ENCODE assay signal across 19 cellular contexts in genomic region chr2:226874749-226875148, GRCh38. TPM values are rescaled to one million over a fixed set of nuclear protein-coding genes. Genes with fewer than 3 reads are reported as not detected.
DNase-seq lines count a peak whose midpoint lies in the region; ATAC-seq, FAIRE-seq and TF ChIP-seq lines count a peak whose summit lies in the region.
"Had no signal": no experiment of that assay in that cellular context is flagged by ENCODE, and none has a peak within 500 bp of the region (broad histone marks: within the 10 kb centered on the region; RNA-seq: fewer than 3 reads in every experiment).

No MANE protein-coding gene starts in this region.

- ATAC-seq in GM19395 (IDR thresholded peaks at IDR 0.05; ENCODE audit: unreplicated experiment) (peak; percentile 0), naive B cell (ENCODE audit: low read depth in 2 of 2) (no peak), HG03521 (IDR thresholded peaks at IDR 0.05; ENCODE audit: unreplicated experiment) (no peak), HG03280 (IDR thresholded peaks at IDR 0.05; ENCODE audit: unreplicated experiment) (no peak)
- ATAC-seq: K562, Right ventricle myocardium inferior had no signal

- DNase-seq in CD14-positive monocyte (ENCODE audit: low spot score) (no peak), naive B cell (no peak), HTR-8/SVneo (ENCODE audit: insufficient read length, low spot score) (no peak), activated gamma-delta T cell treated with Interleukin-2 at 50 U/mL for 16 hours (no peak)
- DNase-seq: DMS79 treated with DMSO at 0.1 percent for 48 hours; HCEC 1CT; NCI-H1092 treated with DMSO at 0.1 percent for 48 hours; NCI-H2081; NCI-H2171 treated with DMSO at 0.1 percent for 48 hours; NCI-H446; NCI-H526 treated with DMSO at 0.1 percent for 48 hours; NK-92 treated with Interleukin-12 subunit alpha and Interleukin-12 subunit beta, amount 100 ng/mL, for 24 hours had no signal

- no peak for TF ChIP-seq CTCF in CD14-positive monocyte (IDR thresholded peaks at IDR 0.05)

- intact Hi-C loops in CD14-positive monocyte (cut with micrococcal nuclease) = no loop called here
- intact Hi-C loops in dendritic cell treated with granulocyte-macrophage colony-stimulating factor and Interleukin-4, amounts not matched to agents 40 ng/mL and 50 ng/mL, for 4 days (cut with micrococcal nuclease) = no loop called here

- H3K36me3 Mint-ChIP-seq in CD14-positive monocyte (peaks cover 23 to 36% of the 10 kb centered on the region in 2 donors), naive B cell (peaks cover 17 to 28% of the 10 kb centered on the region in 2 donors)
- peaks cover 31% of the 10 kb centered on the region for H3K36me3 Mint-ChIP-seq in dendritic cell treated with granulocyte-macrophage colony-stimulating factor and Interleukin-4, amounts not matched to agents 40 ng/mL and 50 ng/mL, for 4 days (ENCODE audit: low read depth)

- H3K9me3 Mint-ChIP-seq in CD14-positive monocyte (peaks cover 0 to 5% (median 0%) of the 10 kb centered on the region in 7 donors), naive B cell (peaks cover 0 to 5% (median 0%) of the 10 kb centered on the region in 7 donors)
- H3K9me3 Mint-ChIP-seq in dendritic cell treated with granulocyte-macrophage colony-stimulating factor and Interleukin-4, amounts not matched to agents 40 ng/mL and 50 ng/mL, for 4 days = no peaks in the 10 kb centered on the region

- H3K4me1 Mint-ChIP-seq in CD14-positive monocyte (peaks cover 29% of the 10 kb centered on the region), naive B cell (peaks cover 35 to 44% (median 37%) of the 10 kb centered on the region in 3 donors)
- H3K4me1 Mint-ChIP-seq in dendritic cell treated with granulocyte-macrophage colony-stimulating factor and Interleukin-4, amounts not matched to agents 40 ng/mL and 50 ng/mL, for 4 days (ENCODE audit: low read depth) = peaks cover 36% of the 10 kb centered on the region

- H3K4me3 Mint-ChIP-seq in CD14-positive monocyte (no peak overlapping the region), naive B cell (peak overlapping the region in 1 of 8 donors; percentile 0)
- no peak overlapping the region for H3K4me3 Mint-ChIP-seq in dendritic cell treated with granulocyte-macrophage colony-stimulating factor and Interleukin-4, amounts not matched to agents 40 ng/mL and 50 ng/mL, for 4 days

- H3K27ac Mint-ChIP-seq in CD14-positive monocyte (peak overlapping the region; percentile 17 to 85 (median 70)), naive B cell (peak overlapping the region; percentile 5 to 51 (median 24))
- H3K27ac Mint-ChIP-seq in dendritic cell treated with granulocyte-macrophage colony-stimulating factor and Interleukin-4, amounts not matched to agents 40 ng/mL and 50 ng/mL, for 4 days = peak overlapping the region; percentile 47

- FAIRE-seq in HTR-8/SVneo (lab: Jason Lieb, UNC) = no peak
- FAIRE-seq: K562, RCC 7860 had no signal

- H3K27me3 Mint-ChIP-seq in CD14-positive monocyte (ENCODE audit: low read depth in 3 of 3) = peaks cover 0 to 1% (median 0%) of the 10 kb centered on the region in 3 donors
- H3K27me3 Mint-ChIP-seq in dendritic cell treated with granulocyte-macrophage colony-stimulating factor and Interleukin-4, amounts not matched to agents 40 ng/mL and 50 ng/mL, for 4 days = no peaks in the 10 kb centered on the region
- H3K27me3 Mint-ChIP-seq in naive B cell = no peaks in the 10 kb centered on the region

RNA-seq across cellular contexts. Expression of gene RHBDD1, which starts 38.9 kb away (rescaled TPM):
- polyA plus RNA-seq in CD14-positive monocyte (10 to 100 TPM; 15.5 to 19.5 TPM), naive B cell (ENCODE audit: low read depth in 6 of 6) (10 to 100 TPM; 30.6 to 63.5 (median 49.6) TPM)
